ENCODE assay signal across 21 cellular contexts in the genomic region with DNA sequence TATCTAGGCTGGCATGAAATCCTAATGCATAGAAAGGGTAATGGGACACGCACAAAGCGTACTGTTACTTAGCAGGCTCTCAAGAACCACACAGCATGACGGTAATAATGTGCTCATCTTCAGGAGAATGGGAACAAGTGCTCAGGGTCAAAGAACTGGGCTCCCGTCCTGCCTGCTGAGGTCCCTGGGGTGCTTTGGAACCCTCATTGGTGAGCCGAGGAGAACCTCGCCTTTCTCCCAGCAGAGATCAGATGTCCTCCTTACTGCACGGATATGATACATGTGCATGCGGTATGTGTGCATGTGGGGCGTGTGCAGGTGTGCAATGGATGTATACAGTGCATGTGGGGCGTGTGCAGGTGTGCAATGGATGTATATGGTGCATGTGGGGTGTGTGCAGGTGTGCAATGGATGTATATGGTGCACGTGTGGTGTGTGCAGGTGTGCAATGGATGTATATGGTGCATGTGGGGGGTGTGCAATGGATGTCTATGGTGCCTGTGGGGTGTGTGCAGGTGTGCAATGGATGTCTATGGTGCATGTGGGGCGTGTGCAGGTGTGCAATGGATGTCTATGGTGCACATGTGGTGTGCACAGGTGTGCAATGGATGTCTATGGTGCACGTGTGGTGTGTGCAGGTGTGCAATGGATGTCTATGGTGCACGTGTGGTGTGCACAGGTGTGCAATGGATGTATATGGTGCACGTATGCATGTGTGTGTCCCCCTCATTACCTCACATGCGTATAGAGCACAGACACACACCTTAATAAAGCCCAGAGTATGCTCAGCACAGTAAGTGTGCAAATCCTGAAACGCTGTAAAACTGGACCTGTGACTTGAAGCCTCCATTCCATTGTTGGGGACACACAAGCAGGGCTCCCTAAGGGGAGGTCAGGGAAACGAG.
"Had no signal": no experiment of that assay in that cellular context is flagged by ENCODE, and none has a peak within 500 bp of the region (broad histone marks: within the 10 kb centered on the region; RNA-seq: fewer than 3 reads in every experiment).

No MANE protein-coding gene starts in this region.

- H3K9me3 Mint-ChIP-seq: activated naive CD4-positive, alpha-beta T cell treated with anti-CD3 and anti-CD28 coated beads, Interleukin-2, amount 50 U/mL, for 72 hours; activated T-cell treated with anti-CD3 and anti-CD28 coated beads, Interleukin-2, amount 50 U/mL, for 24 hours; nephron; T-cell had no signal

- ATAC-seq: activated naive CD4-positive, alpha-beta T cell treated with anti-CD3 and anti-CD28 coated beads, Interleukin-2, amount 50 U/mL, for 72 hours; left colon; T-cell had no signal

- H3K4me1 Mint-ChIP-seq: activated CD4-positive, alpha-beta memory T cell treated with anti-CD3 and anti-CD28 coated beads, Interleukin-2, amount 10 ng/mL, durations not matched to agents 7 days and 5 days; mesothelial cell of epicardium; nephron; T-cell had no signal

- H3K27me3 ChIP-seq: adrenal gland, breast epithelium, right atrium auricular region, transverse colon had no signal

- H3K27me3 Mint-ChIP-seq: activated CD4-positive, alpha-beta memory T cell treated with anti-CD3 and anti-CD28 coated beads, Interleukin-2, amount 10 ng/mL, durations not matched to agents 7 days and 5 days; activated T-cell treated with anti-CD3 and anti-CD28 coated beads, Interleukin-2, amount 50 U/mL, for 24 hours; dendritic cell treated with granulocyte-macrophage colony-stimulating factor and Interleukin-4, amounts not matched to agents 40 ng/mL and 50 ng/mL, for 4 days; T-cell had no signal

- H3K9me3 ChIP-seq: adrenal gland, esophagus squamous epithelium, prostate gland, right atrium auricular region, transverse colon had no signal

- H3K4me3 Mint-ChIP-seq: activated CD4-positive, alpha-beta memory T cell treated with anti-CD3 and anti-CD28 coated beads, Interleukin-2, amount 10 ng/mL, durations not matched to agents 7 days and 5 days; activated T-cell treated with anti-CD3 and anti-CD28 coated beads, Interleukin-2, amount 50 U/mL, for 24 hours; dendritic cell treated with granulocyte-macrophage colony-stimulating factor and Interleukin-4, amounts not matched to agents 40 ng/mL and 50 ng/mL, for 4 days; mesothelial cell of epicardium; nephron; T-cell had no signal

- H3K4me1 ChIP-seq: adrenal gland, breast epithelium, esophagus squamous epithelium, prostate gland, right atrium auricular region, transverse colon had no signal

- H3K27ac Mint-ChIP-seq: activated CD4-positive, alpha-beta memory T cell treated with anti-CD3 and anti-CD28 coated beads, Interleukin-2, amount 10 ng/mL, durations not matched to agents 7 days and 5 days; activated naive CD4-positive, alpha-beta T cell treated with anti-CD3 and anti-CD28 coated beads, Interleukin-2, amount 50 U/mL, for 72 hours; activated T-cell treated with anti-CD3 and anti-CD28 coated beads, Interleukin-2, amount 50 U/mL, for 24 hours; dendritic cell treated with granulocyte-macrophage colony-stimulating factor and Interleukin-4, amounts not matched to agents 40 ng/mL and 50 ng/mL, for 4 days; mesothelial cell of epicardium; nephron; T-cell had no signal

- H3K27ac ChIP-seq: adrenal gland, breast epithelium, esophagus squamous epithelium, prostate gland, right atrium auricular region, transverse colon had no signal

- H3K36me3 Mint-ChIP-seq: activated naive CD4-positive, alpha-beta T cell treated with anti-CD3 and anti-CD28 coated beads, Interleukin-2, amount 50 U/mL, for 72 hours; mesothelial cell of epicardium; T-cell had no signal

- H3K36me3 ChIP-seq: adrenal gland, breast epithelium, esophagus squamous epithelium, prostate gland, right atrium auricular region, transverse colon had no signal

- H3K4me3 ChIP-seq: adrenal gland, breast epithelium, esophagus squamous epithelium, lung, prostate gland, right atrium auricular region, transverse colon had no signal

- DNase-seq: activated CD4-positive, alpha-beta memory T cell treated with anti-CD3 and anti-CD28 coated beads, Interleukin-2, amount 10 ng/mL, durations not matched to agents 7 days and 5 days; activated CD4-positive, alpha-beta T cell treated with anti-CD3 and anti-CD28 coated beads for 48 hours; activated CD4-positive, CD25-positive, alpha-beta regulatory T cell; effector memory CD4-positive, alpha-beta T cell; esophagus squamous epithelium; left colon; stimulated activated CD4-positive, alpha-beta T cell treated with anti-CD3 and anti-CD28 coated beads, Interleukin-2, amount 100 ng/mL, for 24 hours; stimulated activated naive CD4-positive, alpha-beta T cell treated with Interleukin-2 at 50 U/mL for 16 hours; T-cell; T-helper 9 cell; transverse colon had no signal
